In the genomic region with DNA sequence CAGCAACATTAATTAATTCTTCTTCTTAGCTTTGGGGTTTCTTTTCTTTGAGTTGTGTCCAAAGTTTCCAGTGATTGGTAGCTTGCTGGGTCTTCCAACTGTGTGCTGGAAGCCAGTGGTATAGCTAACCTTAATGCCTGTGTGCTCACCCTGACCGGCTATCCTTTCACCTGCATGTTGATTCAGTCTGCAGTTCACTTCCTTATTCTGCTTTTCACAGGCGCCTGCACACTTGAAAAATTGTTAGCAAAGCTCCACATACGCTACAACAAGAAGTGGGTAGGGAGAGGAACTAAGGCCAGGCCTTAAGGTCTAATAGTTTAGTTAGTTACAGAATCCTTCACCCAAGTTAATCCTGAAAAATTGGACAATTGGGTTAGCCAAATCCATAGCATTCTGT, we compare ENCODE assay signal across 1 cellular context.
TF ChIP-seq lines count a peak whose summit lies in the region.

No MANE protein-coding gene starts in this region.

TF ChIP-seq in GM12878, 131 proteins besides CTCF, POLR2A, EP300 and RAD21:
- TF ChIP-seq PML (IDR thresholded peaks at IDR 0.05; ENCODE audit: low read length), result no peak
- peak; percentile 51; the same call in 1 of the 2 replicates for TF ChIP-seq SPI1 (IDR thresholded peaks at IDR 0.05; ENCODE audit: borderline replicate concordance, insufficient read depth, low read depth, low read length)
TF ChIP-seq in GM12878: peak in this region for 1.
